Comparison of ENCODE assay signal across 15 cellular contexts in the genomic region with DNA sequence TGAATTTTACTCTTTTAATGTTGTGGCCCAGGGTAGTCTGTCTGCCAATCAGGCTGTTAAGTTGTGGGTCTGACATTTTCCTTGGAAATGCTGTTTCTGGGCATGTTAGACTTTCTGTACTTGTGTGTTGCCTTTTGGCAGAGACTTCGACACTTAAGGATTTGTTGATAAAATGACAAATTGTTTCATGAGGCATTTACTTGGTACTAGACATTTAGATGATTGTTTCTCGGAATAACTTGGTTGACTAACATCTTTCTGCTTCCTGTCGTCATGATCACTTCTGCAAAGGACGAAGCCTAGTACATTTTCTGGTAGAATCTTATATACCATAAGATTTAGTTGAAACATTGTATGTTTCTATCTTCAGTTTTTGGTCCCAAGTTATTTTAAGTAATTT.
"Had no signal": no experiment of that assay in that cellular context is flagged by ENCODE, and none has a peak within 500 bp of the region (broad histone marks: within the 10 kb centered on the region; RNA-seq: fewer than 3 reads in every experiment).

No MANE protein-coding gene starts in this region.

- H3K27me3 ChIP-seq: uterus had no signal

- H3K27ac ChIP-seq: thoracic aorta, uterus had no signal

- H3K4me3 ChIP-seq: lung, mucosa of descending colon, thoracic aorta, uterus had no signal

- H3K36me3 ChIP-seq: thoracic aorta, uterus had no signal

- H3K9me3 ChIP-seq: mucosa of descending colon, thoracic aorta, uterus had no signal

- ATAC-seq: mucosa of descending colon, natural killer cell, T-helper 17 cell had no signal

- DNase-seq: activated CD4-positive, alpha-beta T cell treated with anti-CD3 and anti-CD28 coated beads, Interleukin-2, amount 50 U/mL, for 48 hours; activated CD4-positive, CD25-positive, alpha-beta regulatory T cell treated with anti-CD3 and anti-CD28 coated beads, Interleukin-2, amount 50 U/mL, for 72 hours; activated gamma-delta T cell; activated T-cell treated with anti-CD3 and anti-CD28 coated beads, Interleukin-2, amount 50 U/mL, for 48 hours; amygdala; hypothalamus; mucosa of descending colon; natural killer cell; occipital lobe; stimulated activated CD4-positive, alpha-beta T cell treated with anti-CD3 and anti-CD28 coated beads, Interleukin-12 subunit alpha, Interleukin-12 subunit beta, amount 100 ng/mL, for 4 hours; stimulated activated naive CD4-positive, alpha-beta T cell; T-helper 17 cell; uterus had no signal
